In the genomic region with DNA sequence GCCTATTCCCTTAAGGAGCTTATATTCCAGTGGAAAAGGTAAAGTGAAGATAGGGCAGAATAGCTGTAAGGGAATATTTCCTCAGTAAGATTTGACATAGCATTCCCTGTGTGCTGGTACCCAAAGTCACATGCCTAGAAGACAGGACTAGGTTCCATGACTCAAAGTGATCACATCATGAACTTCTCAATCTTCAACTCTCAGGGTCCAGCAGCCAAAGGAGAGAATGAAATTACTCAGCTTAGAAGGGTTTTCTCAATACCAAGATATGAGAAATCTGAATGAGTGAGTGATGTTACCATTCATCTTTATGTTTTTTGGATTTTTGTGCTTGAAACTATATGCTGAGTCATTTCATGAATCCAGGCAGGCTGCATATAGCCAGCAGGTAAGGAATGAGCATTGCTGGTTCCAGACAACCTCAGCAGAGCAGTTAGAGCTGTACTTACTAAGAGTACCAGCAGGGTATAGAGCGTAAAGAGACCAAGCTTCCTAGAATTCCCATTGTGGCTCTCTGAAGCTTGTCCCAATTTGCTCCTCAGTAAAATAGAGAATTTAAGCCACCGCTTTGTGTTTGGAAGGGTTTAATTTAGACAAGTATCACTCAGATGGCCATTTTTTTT, we compare ENCODE assay signal across 1 cellular context.
TF ChIP-seq lines count a peak whose summit lies in the region.

No MANE protein-coding gene starts in this region.

TF ChIP-seq in K562, 482 proteins besides CTCF, POLR2A, EP300 and RAD21 (continued from another document):
- TF ChIP-seq, protein P1, sequence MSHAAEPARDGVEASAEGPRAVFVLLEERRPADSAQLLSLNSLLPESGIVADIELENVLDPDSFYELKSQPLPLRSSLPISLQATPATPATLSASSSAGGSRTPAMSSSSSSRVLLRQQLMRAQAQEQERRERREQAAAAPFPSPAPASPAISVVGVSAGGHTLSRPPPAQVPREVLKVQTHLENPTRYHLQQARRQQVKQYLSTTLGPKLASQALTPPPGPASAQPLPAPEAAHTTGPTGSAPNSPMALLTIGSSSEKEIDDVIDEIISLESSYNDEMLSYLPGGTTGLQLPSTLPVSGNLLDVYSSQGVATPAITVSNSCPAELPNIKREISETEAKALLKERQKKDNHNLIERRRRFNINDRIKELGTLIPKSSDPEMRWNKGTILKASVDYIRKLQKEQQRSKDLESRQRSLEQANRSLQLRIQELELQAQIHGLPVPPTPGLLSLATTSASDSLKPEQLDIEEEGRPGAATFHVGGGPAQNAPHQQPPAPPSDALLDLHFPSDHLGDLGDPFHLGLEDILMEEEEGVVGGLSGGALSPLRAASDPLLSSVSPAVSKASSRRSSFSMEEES (CRISPR knock-in tag; IDR thresholded peaks at IDR 0.05), result no peak
- peak; percentile 31 for TF ChIP-seq MAFG (tag; conservative IDR thresholded peaks at IDR 0.05)
